Comparison of ENCODE assay signal across 1 cellular context in genomic region chr5:151255621-151256286, GRCh38.
TF ChIP-seq lines count a peak whose summit lies in the region.

No MANE protein-coding gene starts in this region.

TF ChIP-seq in K562, 482 proteins besides CTCF, POLR2A, EP300 and RAD21 (continued from another document and continues in another):
- TF ChIP-seq ZBTB34 (CRISPR knock-in tag; IDR thresholded peaks at IDR 0.05) (no peak), MEF2A (IDR thresholded peaks at IDR 0.05; ENCODE audit: control insufficient read depth, low read depth, low read length) (no peak), CBFA2T3 (IDR thresholded peaks at IDR 0.05) (peak; percentile 24), ILK (tag; IDR thresholded peaks at IDR 0.05; ENCODE audit: borderline replicate concordance, low read depth) (no peak), RAD51 (IDR thresholded peaks at IDR 0.05; ENCODE audit: borderline replicate concordance, low read depth) (no peak), ZNF77 (CRISPR knock-in tag; IDR thresholded peaks at IDR 0.05) (no peak), MBD2 (IDR thresholded peaks at IDR 0.05; ENCODE audit: borderline replicate concordance, low read depth) (no peak), YY1 (IDR thresholded peaks at IDR 0.05; ENCODE audit: borderline replicate concordance in 1 of 3, control insufficient read depth in 1 of 3, extremely low read depth in 1 of 3, insufficient read depth in 3 of 3, insufficient read length in 1 of 3, insufficient replicate concordance in 2 of 3, low read depth in 1 of 3, low read length in 2 of 3) (no peak), ZNF507 (tag; conservative IDR thresholded peaks at IDR 0.05) (no peak), HMGXB4 (CRISPR knock-in tag; IDR thresholded peaks at IDR 0.05) (no peak), CHCHD3 (CRISPR knock-in tag; IDR thresholded peaks at IDR 0.05) (no peak), ARNT (IDR thresholded peaks at IDR 0.05) (no peak), TCF7 (IDR thresholded peaks at IDR 0.05; ENCODE audit: borderline replicate concordance) (no peak), MIER1 (IDR thresholded peaks at IDR 0.05; ENCODE audit: low read depth) (no peak), HEY1 (CRISPR knock-in tag; IDR thresholded peaks at IDR 0.05; ENCODE audit: borderline replicate concordance) (no peak), SMAD3 (CRISPR knock-in tag; conservative IDR thresholded peaks at IDR 0.05) (no peak), RBM25 (IDR thresholded peaks at IDR 0.05; ENCODE audit: low read depth, low read length, severe bottlenecking) (no peak), SOX6 (IDR thresholded peaks at IDR 0.05) (no peak), RNF2 (IDR thresholded peaks at IDR 0.05) (peak; percentile 59; the same call in 1 of the 2 replicates), TOE1 (IDR thresholded peaks at IDR 0.05; ENCODE audit: borderline replicate concordance) (no peak), TOE1 (CRISPR knock-in tag; IDR thresholded peaks at IDR 0.05; ENCODE audit: borderline replicate concordance, low read depth) (no peak), SMARCC2 (IDR thresholded peaks at IDR 0.05; ENCODE audit: low read depth) (no peak), KLF13 (tag; IDR thresholded peaks at IDR 0.05; ENCODE audit: borderline replicate concordance, low read depth) (no peak), MAFG (tag; conservative IDR thresholded peaks at IDR 0.05) (no peak), ZNF354B (CRISPR knock-in tag; IDR thresholded peaks at IDR 0.05) (0 out of 2 replicates have a peak, but pooled peaks have one; percentile 7), ZFP1 (CRISPR knock-in tag; IDR thresholded peaks at IDR 0.05) (no peak), FOXJ2 (tag; IDR thresholded peaks at IDR 0.05) (0 out of 2 replicates have a peak, but pooled peaks have one; percentile 29), TAF15 (IDR thresholded peaks at IDR 0.05; ENCODE audit: low read depth, low read length) (no peak), PCBP1 (IDR thresholded peaks at IDR 0.05; ENCODE audit: low read depth, low read length, poor library complexity, severe bottlenecking) (no peak), ID3 (CRISPR knock-in tag; IDR thresholded peaks at IDR 0.05) (no peak), ID3 (tag; IDR thresholded peaks at IDR 0.05) (no peak), ZNF436 (CRISPR knock-in tag; IDR thresholded peaks at IDR 0.05) (no peak), SMARCE1 (IDR thresholded peaks at IDR 0.05) (peak; percentile 57; the same call in 1 of the 2 replicates), ZSCAN29 (IDR thresholded peaks at IDR 0.05) (no peak), SRSF3 (IDR thresholded peaks at IDR 0.05; ENCODE audit: insufficient read depth, low read length) (no peak), ZNF586 (CRISPR knock-in tag; conservative IDR thresholded peaks at IDR 0.05) (no peak), CEBPG (CRISPR knock-in tag; IDR thresholded peaks at IDR 0.05) (no peak), CEBPG (tag; conservative IDR thresholded peaks at IDR 0.05 in 1 of 2, IDR thresholded peaks at IDR 0.05 in 1 of 2) (no peak), SMAD1 (IDR thresholded peaks at IDR 0.05; ENCODE audit: low read depth, low read length, partially characterized antibody) (no peak), MNT (conservative IDR thresholded peaks at IDR 0.05) (no peak), DACH1 (IDR thresholded peaks at IDR 0.05; ENCODE audit: partially characterized antibody) (no peak)
- TF ChIP-seq, protein P1, sequence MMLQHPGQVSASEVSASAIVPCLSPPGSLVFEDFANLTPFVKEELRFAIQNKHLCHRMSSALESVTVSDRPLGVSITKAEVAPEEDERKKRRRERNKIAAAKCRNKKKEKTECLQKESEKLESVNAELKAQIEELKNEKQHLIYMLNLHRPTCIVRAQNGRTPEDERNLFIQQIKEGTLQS (IDR thresholded peaks at IDR 0.05) = no peak
- TF ChIP-seq, protein P1 (CRISPR knock-in tag; conservative IDR thresholded peaks at IDR 0.05) = no peak
- TF ChIP-seq, protein P2, sequence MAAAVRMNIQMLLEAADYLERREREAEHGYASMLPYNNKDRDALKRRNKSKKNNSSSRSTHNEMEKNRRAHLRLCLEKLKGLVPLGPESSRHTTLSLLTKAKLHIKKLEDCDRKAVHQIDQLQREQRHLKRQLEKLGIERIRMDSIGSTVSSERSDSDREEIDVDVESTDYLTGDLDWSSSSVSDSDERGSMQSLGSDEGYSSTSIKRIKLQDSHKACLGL (CRISPR knock-in tag; IDR thresholded peaks at IDR 0.05; ENCODE audit: borderline replicate concordance, poor library complexity, severe bottlenecking) = no peak
- TF ChIP-seq, protein P3, sequence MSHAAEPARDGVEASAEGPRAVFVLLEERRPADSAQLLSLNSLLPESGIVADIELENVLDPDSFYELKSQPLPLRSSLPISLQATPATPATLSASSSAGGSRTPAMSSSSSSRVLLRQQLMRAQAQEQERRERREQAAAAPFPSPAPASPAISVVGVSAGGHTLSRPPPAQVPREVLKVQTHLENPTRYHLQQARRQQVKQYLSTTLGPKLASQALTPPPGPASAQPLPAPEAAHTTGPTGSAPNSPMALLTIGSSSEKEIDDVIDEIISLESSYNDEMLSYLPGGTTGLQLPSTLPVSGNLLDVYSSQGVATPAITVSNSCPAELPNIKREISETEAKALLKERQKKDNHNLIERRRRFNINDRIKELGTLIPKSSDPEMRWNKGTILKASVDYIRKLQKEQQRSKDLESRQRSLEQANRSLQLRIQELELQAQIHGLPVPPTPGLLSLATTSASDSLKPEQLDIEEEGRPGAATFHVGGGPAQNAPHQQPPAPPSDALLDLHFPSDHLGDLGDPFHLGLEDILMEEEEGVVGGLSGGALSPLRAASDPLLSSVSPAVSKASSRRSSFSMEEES (CRISPR knock-in tag; IDR thresholded peaks at IDR 0.05) = peak; percentile 58
- TF ChIP-seq, protein P4, sequence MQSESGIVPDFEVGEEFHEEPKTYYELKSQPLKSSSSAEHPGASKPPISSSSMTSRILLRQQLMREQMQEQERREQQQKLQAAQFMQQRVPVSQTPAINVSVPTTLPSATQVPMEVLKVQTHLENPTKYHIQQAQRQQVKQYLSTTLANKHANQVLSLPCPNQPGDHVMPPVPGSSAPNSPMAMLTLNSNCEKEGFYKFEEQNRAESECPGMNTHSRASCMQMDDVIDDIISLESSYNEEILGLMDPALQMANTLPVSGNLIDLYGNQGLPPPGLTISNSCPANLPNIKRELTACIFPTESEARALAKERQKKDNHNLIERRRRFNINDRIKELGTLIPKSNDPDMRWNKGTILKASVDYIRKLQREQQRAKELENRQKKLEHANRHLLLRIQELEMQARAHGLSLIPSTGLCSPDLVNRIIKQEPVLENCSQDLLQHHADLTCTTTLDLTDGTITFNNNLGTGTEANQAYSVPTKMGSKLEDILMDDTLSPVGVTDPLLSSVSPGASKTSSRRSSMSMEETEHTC (IDR thresholded peaks at IDR 0.05) = peak; percentile 89
- TF ChIP-seq, protein P5, sequence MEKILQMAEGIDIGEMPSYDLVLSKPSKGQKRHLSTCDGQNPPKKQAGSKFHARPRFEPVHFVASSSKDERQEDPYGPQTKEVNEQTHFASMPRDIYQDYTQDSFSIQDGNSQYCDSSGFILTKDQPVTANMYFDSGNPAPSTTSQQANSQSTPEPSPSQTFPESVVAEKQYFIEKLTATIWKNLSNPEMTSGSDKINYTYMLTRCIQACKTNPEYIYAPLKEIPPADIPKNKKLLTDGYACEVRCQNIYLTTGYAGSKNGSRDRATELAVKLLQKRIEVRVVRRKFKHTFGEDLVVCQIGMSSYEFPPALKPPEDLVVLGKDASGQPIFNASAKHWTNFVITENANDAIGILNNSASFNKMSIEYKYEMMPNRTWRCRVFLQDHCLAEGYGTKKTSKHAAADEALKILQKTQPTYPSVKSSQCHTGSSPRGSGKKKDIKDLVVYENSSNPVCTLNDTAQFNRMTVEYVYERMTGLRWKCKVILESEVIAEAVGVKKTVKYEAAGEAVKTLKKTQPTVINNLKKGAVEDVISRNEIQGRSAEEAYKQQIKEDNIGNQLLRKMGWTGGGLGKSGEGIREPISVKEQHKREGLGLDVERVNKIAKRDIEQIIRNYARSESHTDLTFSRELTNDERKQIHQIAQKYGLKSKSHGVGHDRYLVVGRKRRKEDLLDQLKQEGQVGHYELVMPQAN (IDR thresholded peaks at IDR 0.05; ENCODE audit: borderline replicate concordance) = no peak
- TF ChIP-seq, protein P6, sequence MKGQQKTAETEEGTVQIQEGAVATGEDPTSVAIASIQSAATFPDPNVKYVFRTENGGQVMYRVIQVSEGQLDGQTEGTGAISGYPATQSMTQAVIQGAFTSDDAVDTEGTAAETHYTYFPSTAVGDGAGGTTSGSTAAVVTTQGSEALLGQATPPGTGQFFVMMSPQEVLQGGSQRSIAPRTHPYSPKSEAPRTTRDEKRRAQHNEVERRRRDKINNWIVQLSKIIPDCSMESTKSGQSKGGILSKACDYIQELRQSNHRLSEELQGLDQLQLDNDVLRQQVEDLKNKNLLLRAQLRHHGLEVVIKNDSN (CRISPR knock-in tag; IDR thresholded peaks at IDR 0.05) = no peak
- TF ChIP-seq, protein P7, sequence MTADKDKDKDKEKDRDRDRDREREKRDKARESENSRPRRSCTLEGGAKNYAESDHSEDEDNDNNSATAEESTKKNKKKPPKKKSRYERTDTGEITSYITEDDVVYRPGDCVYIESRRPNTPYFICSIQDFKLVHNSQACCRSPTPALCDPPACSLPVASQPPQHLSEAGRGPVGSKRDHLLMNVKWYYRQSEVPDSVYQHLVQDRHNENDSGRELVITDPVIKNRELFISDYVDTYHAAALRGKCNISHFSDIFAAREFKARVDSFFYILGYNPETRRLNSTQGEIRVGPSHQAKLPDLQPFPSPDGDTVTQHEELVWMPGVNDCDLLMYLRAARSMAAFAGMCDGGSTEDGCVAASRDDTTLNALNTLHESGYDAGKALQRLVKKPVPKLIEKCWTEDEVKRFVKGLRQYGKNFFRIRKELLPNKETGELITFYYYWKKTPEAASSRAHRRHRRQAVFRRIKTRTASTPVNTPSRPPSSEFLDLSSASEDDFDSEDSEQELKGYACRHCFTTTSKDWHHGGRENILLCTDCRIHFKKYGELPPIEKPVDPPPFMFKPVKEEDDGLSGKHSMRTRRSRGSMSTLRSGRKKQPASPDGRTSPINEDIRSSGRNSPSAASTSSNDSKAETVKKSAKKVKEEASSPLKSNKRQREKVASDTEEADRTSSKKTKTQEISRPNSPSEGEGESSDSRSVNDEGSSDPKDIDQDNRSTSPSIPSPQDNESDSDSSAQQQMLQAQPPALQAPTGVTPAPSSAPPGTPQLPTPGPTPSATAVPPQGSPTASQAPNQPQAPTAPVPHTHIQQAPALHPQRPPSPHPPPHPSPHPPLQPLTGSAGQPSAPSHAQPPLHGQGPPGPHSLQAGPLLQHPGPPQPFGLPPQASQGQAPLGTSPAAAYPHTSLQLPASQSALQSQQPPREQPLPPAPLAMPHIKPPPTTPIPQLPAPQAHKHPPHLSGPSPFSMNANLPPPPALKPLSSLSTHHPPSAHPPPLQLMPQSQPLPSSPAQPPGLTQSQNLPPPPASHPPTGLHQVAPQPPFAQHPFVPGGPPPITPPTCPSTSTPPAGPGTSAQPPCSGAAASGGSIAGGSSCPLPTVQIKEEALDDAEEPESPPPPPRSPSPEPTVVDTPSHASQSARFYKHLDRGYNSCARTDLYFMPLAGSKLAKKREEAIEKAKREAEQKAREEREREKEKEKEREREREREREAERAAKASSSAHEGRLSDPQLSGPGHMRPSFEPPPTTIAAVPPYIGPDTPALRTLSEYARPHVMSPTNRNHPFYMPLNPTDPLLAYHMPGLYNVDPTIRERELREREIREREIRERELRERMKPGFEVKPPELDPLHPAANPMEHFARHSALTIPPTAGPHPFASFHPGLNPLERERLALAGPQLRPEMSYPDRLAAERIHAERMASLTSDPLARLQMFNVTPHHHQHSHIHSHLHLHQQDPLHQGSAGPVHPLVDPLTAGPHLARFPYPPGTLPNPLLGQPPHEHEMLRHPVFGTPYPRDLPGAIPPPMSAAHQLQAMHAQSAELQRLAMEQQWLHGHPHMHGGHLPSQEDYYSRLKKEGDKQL (CRISPR knock-in tag; IDR thresholded peaks at IDR 0.05; ENCODE audit: borderline replicate concordance) = no peak
